In the genomic region with DNA sequence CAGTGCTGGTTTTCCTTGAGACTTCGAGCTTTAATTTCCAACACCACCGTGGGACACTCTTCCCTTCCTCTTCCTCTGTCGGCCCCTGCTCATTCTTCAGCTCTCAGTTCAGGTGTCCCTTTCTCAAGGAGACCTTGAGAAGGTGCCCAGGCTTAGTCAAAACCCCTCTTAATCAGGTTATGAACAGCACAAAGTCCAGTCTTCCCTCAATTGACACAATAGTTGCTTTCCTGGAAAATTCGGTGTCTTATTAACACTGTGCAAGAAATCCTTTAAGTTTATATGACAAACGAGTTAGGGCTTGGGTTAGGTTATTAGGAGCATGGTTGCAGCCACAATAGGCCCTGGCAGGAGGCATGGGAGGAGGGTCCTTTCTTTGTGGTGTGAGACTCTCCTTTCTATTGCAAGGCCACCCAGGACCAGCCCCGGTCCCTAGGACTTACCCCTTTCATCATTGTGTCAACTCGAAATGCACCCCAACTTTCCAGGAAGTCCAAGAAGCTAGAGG, we compare ENCODE assay signal across 12 cellular contexts. TPM values are rescaled to one million over a fixed set of nuclear protein-coding genes. Genes with fewer than 3 reads are reported as not detected.
DNase-seq lines count a peak whose midpoint lies in the region; ATAC-seq and TF ChIP-seq lines count a peak whose summit lies in the region.
"Had no signal": no experiment of that assay in that cellular context is flagged by ENCODE, and none has a peak within 500 bp of the region (broad histone marks: within the 10 kb centered on the region; RNA-seq: fewer than 3 reads in every experiment).

No MANE protein-coding gene starts in this region.

- peaks cover 27% of the 10 kb centered on the region for H3K4me1 ChIP-seq in colonic mucosa
- peaks cover 19 to 29% of the 10 kb centered on the region in 2 donors for H3K4me1 ChIP-seq in naive thymus-derived CD4-positive, alpha-beta T cell (ENCODE audit: control insufficient read depth in 2 of 2, insufficient read depth in 2 of 2, low read length in 2 of 2)

- DNase-seq in activated naive CD8-positive, alpha-beta T cell treated with anti-CD3 and anti-CD28 coated beads, Interleukin-2, amount 10 ng/mL, durations not matched to agents 7 days and 5 days: no peak
- DNase-seq in activated naive CD8-positive, alpha-beta T cell treated with anti-CD3 and anti-CD28 coated beads for 36 hours: no peak
- no peak for DNase-seq in colonic mucosa
- DNase-seq in naive thymus-derived CD4-positive, alpha-beta T cell: no peak
- DNase-seq in type B pancreatic cell (ENCODE audit: extremely low spot score, unreplicated experiment): no peak
- no peak for DNase-seq in left lobe of liver (ENCODE audit: low spot score)
- DNase-seq: activated gamma-delta T cell, NCI-H2081, NCI-H774 had no signal

- no peak overlapping the region for H3K4me3 Mint-ChIP-seq in activated naive CD8-positive, alpha-beta T cell treated with anti-CD3 and anti-CD28 coated beads, Interleukin-2, amount 10 ng/mL, durations not matched to agents 7 days and 5 days
- no peak overlapping the region for H3K4me3 Mint-ChIP-seq in activated naive CD8-positive, alpha-beta T cell treated with anti-CD3 and anti-CD28 coated beads for 36 hours
- peak overlapping the region in 9 of 10 donors; percentile 16 to 89 (median 85) for H3K4me3 Mint-ChIP-seq in naive thymus-derived CD4-positive, alpha-beta T cell
- H3K4me3 Mint-ChIP-seq in type B pancreatic cell: peak overlapping the region; percentile 91

- peaks cover 5% of the 10 kb centered on the region for H3K36me3 Mint-ChIP-seq in activated naive CD8-positive, alpha-beta T cell treated with anti-CD3 and anti-CD28 coated beads, Interleukin-2, amount 10 ng/mL, durations not matched to agents 7 days and 5 days
- peaks cover 11% of the 10 kb centered on the region for H3K36me3 Mint-ChIP-seq in activated naive CD8-positive, alpha-beta T cell treated with anti-CD3 and anti-CD28 coated beads for 36 hours
- peaks cover 0 to 14% (median 3%) of the 10 kb centered on the region in 5 donors for H3K36me3 Mint-ChIP-seq in naive thymus-derived CD4-positive, alpha-beta T cell
- peaks cover under 1% of the 10 kb centered on the region for H3K36me3 Mint-ChIP-seq in type B pancreatic cell

- H3K27me3 Mint-ChIP-seq in activated naive CD8-positive, alpha-beta T cell treated with anti-CD3 and anti-CD28 coated beads, Interleukin-2, amount 10 ng/mL, durations not matched to agents 7 days and 5 days: peaks cover 18% of the 10 kb centered on the region
- H3K27me3 Mint-ChIP-seq in activated naive CD8-positive, alpha-beta T cell treated with anti-CD3 and anti-CD28 coated beads for 36 hours: peaks cover 25% of the 10 kb centered on the region
- peaks cover 0 to 21% (median 6%) of the 10 kb centered on the region in 5 donors for H3K27me3 Mint-ChIP-seq in naive thymus-derived CD4-positive, alpha-beta T cell
- peaks cover 9% of the 10 kb centered on the region for H3K27me3 Mint-ChIP-seq in type B pancreatic cell

- CTCF ChIA-PET in naive thymus-derived CD4-positive, alpha-beta T cell (lab: Charles Lee): interaction anchor here (1.1 to 1.7 kb wide), 4 partner anchors 36 to 267 kb away, joined by 3 to 7 read pairs (median 4); no protein-coding TSS in a partner anchor

- POLR2A ChIA-PET in activated naive CD8-positive, alpha-beta T cell treated with anti-CD3 and anti-CD28 coated beads, Interleukin-2, amount 10 ng/mL, durations not matched to agents 7 days and 5 days (lab: Charles Lee): interaction anchor here (1.7 kb wide), 1 partner anchor 143 kb away, joined by 5 read pairs; no protein-coding TSS in a partner anchor
- POLR2A ChIA-PET in naive thymus-derived CD4-positive, alpha-beta T cell (lab: Charles Lee): interaction anchor here (0.5 to 1.4 kb wide), 3 partner anchors 17 to 139 kb away, joined by 3 to 5 read pairs (median 5); a partner anchor contains a TSS

- no peaks in the 10 kb centered on the region for H3K9me3 Mint-ChIP-seq in activated naive CD8-positive, alpha-beta T cell treated with anti-CD3 and anti-CD28 coated beads, Interleukin-2, amount 10 ng/mL, durations not matched to agents 7 days and 5 days
- H3K9me3 Mint-ChIP-seq in activated naive CD8-positive, alpha-beta T cell treated with anti-CD3 and anti-CD28 coated beads for 36 hours: no peaks in the 10 kb centered on the region
- H3K9me3 Mint-ChIP-seq in naive thymus-derived CD4-positive, alpha-beta T cell: no peaks in the 10 kb centered on the region
- no peaks in the 10 kb centered on the region for H3K9me3 Mint-ChIP-seq in type B pancreatic cell

- H3K36me3 ChIP-seq in colonic mucosa: no peaks in the 10 kb centered on the region
- peaks cover 0 to 14% (median 3%) of the 10 kb centered on the region in 3 experiments for H3K36me3 ChIP-seq in naive thymus-derived CD4-positive, alpha-beta T cell (ENCODE audit: control insufficient read depth in 2 of 3, insufficient read depth in 3 of 3, low read length in 3 of 3)

- no peak for ATAC-seq in activated naive CD8-positive, alpha-beta T cell treated with anti-CD3 and anti-CD28 coated beads, Interleukin-2, amount 10 ng/mL, durations not matched to agents 7 days and 5 days (ENCODE audit: low read depth)
- ATAC-seq in naive thymus-derived CD4-positive, alpha-beta T cell: no peak
- ATAC-seq in GM21786 (IDR thresholded peaks at IDR 0.05; ENCODE audit: unreplicated experiment) (no peak), left lobe of liver (no peak), HG03139 (IDR thresholded peaks at IDR 0.05; ENCODE audit: unreplicated experiment) (no peak)

- peak overlapping the region; percentile 64 for H3K27ac Mint-ChIP-seq in activated naive CD8-positive, alpha-beta T cell treated with anti-CD3 and anti-CD28 coated beads, Interleukin-2, amount 10 ng/mL, durations not matched to agents 7 days and 5 days
- no peak overlapping the region for H3K27ac Mint-ChIP-seq in activated naive CD8-positive, alpha-beta T cell treated with anti-CD3 and anti-CD28 coated beads for 36 hours
- peak overlapping the region in 5 of 9 donors; percentile 35 to 78 (median 64) for H3K27ac Mint-ChIP-seq in naive thymus-derived CD4-positive, alpha-beta T cell
- H3K27ac Mint-ChIP-seq in type B pancreatic cell: peak overlapping the region; percentile 95

- peak overlapping the region; percentile 92 for H3K27ac ChIP-seq in colonic mucosa
- H3K27ac ChIP-seq in naive thymus-derived CD4-positive, alpha-beta T cell (ENCODE audit: low read depth, low read length): no peak overlapping the region

- intact Hi-C loops in colonic mucosa (cut with DNase I): loop anchor here (5.0 to 10.0 kb wide), 3 partner anchors 73 to 1567 kb away; a partner anchor contains a TSS
- intact Hi-C loops in naive thymus-derived CD4-positive, alpha-beta T cell (cut with micrococcal nuclease): loop anchor here (5.0 kb wide), 5 partner anchors 189 to 926 kb away; a partner anchor contains a TSS

- H3K4me1 Mint-ChIP-seq in activated naive CD8-positive, alpha-beta T cell treated with anti-CD3 and anti-CD28 coated beads, Interleukin-2, amount 10 ng/mL, durations not matched to agents 7 days and 5 days: peaks cover 39% of the 10 kb centered on the region
- peaks cover 37% of the 10 kb centered on the region for H3K4me1 Mint-ChIP-seq in activated naive CD8-positive, alpha-beta T cell treated with anti-CD3 and anti-CD28 coated beads for 36 hours
- H3K4me1 Mint-ChIP-seq in naive thymus-derived CD4-positive, alpha-beta T cell: peaks cover 35 to 49% (median 43%) of the 10 kb centered on the region in 7 donors
- H3K4me1 Mint-ChIP-seq in type B pancreatic cell (ENCODE audit: unreplicated experiment): peaks cover 24% of the 10 kb centered on the region

- H3K9me3 ChIP-seq in colonic mucosa: no peaks in the 10 kb centered on the region
- no peaks in the 10 kb centered on the region for H3K9me3 ChIP-seq in naive thymus-derived CD4-positive, alpha-beta T cell (ENCODE audit: control insufficient read depth in 2 of 3, low read length in 3 of 3)

- TF ChIP-seq CTCF in colonic mucosa (IDR thresholded peaks at IDR 0.05): no peak
- no peak for TF ChIP-seq CTCF in type B pancreatic cell (conservative IDR thresholded peaks at IDR 0.05)

- peak overlapping the region; percentile 99 for H3K4me3 ChIP-seq in colonic mucosa
- no peak overlapping the region for H3K4me3 ChIP-seq in naive thymus-derived CD4-positive, alpha-beta T cell (ENCODE audit: low read length)

- H3K27me3 ChIP-seq in colonic mucosa: no peaks in the 10 kb centered on the region
- H3K27me3 ChIP-seq in naive thymus-derived CD4-positive, alpha-beta T cell (ENCODE audit: control insufficient read depth in 2 of 2, insufficient read depth in 2 of 2, low read length in 2 of 2): no peaks in the 10 kb centered on the region

- H3K9ac ChIP-seq in colonic mucosa (ENCODE audit: low read depth in 2 of 2, low read length in 2 of 2): peak overlapping the region in 1 of 2 donors; percentile 90

RNA-seq across cellular contexts. Expression of a gene that starts 1.5 kb away (rescaled TPM):
- 10 to 100 TPM; 66.9 to 67.2 TPM for total RNA-seq in activated naive CD8-positive, alpha-beta T cell treated with anti-CD3 and anti-CD28 coated beads, Interleukin-2, amount 10 ng/mL, durations not matched to agents 7 days and 5 days
- total RNA-seq in activated naive CD8-positive, alpha-beta T cell treated with anti-CD3 and anti-CD28 coated beads for 36 hours: 10 to 100 TPM; 94.6 to 96.2 TPM
- total RNA-seq in colonic mucosa: 10 to 100 TPM; 67.4 to 76.0 TPM
- 10 to 100 TPM; 59.3 to 80.0 (median 64.7) TPM for total RNA-seq in naive thymus-derived CD4-positive, alpha-beta T cell
- 10 to 100 TPM; 80.4 to 81.8 TPM for polyA plus RNA-seq in naive thymus-derived CD4-positive, alpha-beta T cell
- total RNA-seq in type B pancreatic cell (ENCODE audit: low replicate concordance): 79.2 and 81.0 TPM in 2 replicates
- 43.5 TPM for total RNA-seq in left lobe of liver

RNA-seq across cellular contexts. Expression of a gene that starts 23.0 kb away (rescaled TPM):
- not detected for total RNA-seq in activated naive CD8-positive, alpha-beta T cell treated with anti-CD3 and anti-CD28 coated beads, Interleukin-2, amount 10 ng/mL, durations not matched to agents 7 days and 5 days
- not detected for total RNA-seq in activated naive CD8-positive, alpha-beta T cell treated with anti-CD3 and anti-CD28 coated beads for 36 hours
- total RNA-seq in colonic mucosa (1 to 10 TPM in 1 of 2 donors, under 1 TPM in 1; 0.74 to 3.0 TPM), type B pancreatic cell (ENCODE audit: low replicate concordance) (not detected in 2 replicates), left lobe of liver (0.50 TPM)
- 10 to 100 TPM in 1 of 5 experiments, 1 to 10 TPM in 1, under 1 TPM in 2, not detected in 1; 0.30 to 29.0 (median 1.1) TPM for total RNA-seq in naive thymus-derived CD4-positive, alpha-beta T cell
- polyA plus RNA-seq in naive thymus-derived CD4-positive, alpha-beta T cell: under 1 TPM in 1 of 2 donors, not detected in 1; 0.07 TPM
- total RNA-seq: myocyte had no signal

Comparison
In these comparisons a context has a peak if more than half of its experiments do, and no peak if none do; other contexts are left out.
1. H3K4me3 Mint-ChIP-seq: peak in naive thymus-derived CD4-positive, alpha-beta T cell (9 of 10) and type B pancreatic cell (single experiment); none in activated naive CD8-positive, alpha-beta T cell treated with anti-CD3 and anti-CD28 coated beads, Interleukin-2, amount 10 ng/mL, durations not matched to agents 7 days and 5 days (single experiment) and activated naive CD8-positive, alpha-beta T cell treated with anti-CD3 and anti-CD28 coated beads for 36 hours (single experiment).